ENCODE assay signal across 1 cellular context in the genomic region with DNA sequence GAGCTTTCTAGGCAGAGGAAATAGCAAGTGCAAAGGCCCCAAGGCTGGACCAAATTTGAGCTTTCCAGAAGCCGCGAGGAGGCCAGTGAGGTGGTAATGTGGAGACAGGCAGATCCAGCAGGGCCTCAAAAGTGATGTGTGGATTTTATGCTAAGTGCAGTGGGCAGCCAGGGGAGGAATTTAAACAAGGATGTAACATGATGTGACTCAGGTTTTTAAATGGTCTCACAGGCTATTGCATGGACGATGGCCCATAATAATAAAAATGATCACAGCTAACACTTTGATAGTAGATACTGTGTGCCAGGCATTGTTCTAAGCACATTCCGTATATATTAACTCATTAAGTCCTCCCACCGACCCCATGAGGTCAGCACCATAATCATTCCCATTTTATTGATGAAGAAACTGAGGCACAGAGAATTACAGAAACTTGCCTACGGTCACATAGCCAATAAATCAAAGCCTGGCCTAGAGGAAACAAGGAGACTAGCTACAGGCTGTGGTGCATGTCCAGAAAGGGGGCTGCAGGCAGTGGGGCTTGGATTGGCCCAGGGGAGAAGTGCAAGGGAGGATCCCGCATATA.
TF ChIP-seq lines count a peak whose summit lies in the region.

No MANE protein-coding gene starts in this region.

TF ChIP-seq in endothelial cell of umbilical vein, 7 proteins besides CTCF, POLR2A, EP300 and RAD21:
- TF ChIP-seq FOS (IDR thresholded peaks at IDR 0.05; ENCODE audit: borderline replicate concordance, insufficient read depth, low read length) (peak; percentile 26), POLR2AphosphoS5 (IDR thresholded peaks at IDR 0.05; ENCODE audit: insufficient read depth, low read depth, low read length) (no peak), MYC (IDR thresholded peaks at IDR 0.05; ENCODE audit: low read depth, low read length) (no peak), EZH2 (IDR thresholded peaks at IDR 0.05; ENCODE audit: borderline replicate concordance, low read depth, low read length, severe bottlenecking) (no peak), GATA2 (IDR thresholded peaks at IDR 0.05; ENCODE audit: insufficient read depth, insufficient read length, low read depth, low read length) (peak; percentile 47), JUN (IDR thresholded peaks at IDR 0.05; ENCODE audit: borderline replicate concordance, insufficient read depth, insufficient read length, low read depth) (peak; percentile 63)
- TF ChIP-seq, protein P1, sequence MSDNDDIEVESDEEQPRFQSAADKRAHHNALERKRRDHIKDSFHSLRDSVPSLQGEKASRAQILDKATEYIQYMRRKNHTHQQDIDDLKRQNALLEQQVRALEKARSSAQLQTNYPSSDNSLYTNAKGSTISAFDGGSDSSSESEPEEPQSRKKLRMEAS (IDR thresholded peaks at IDR 0.05; ENCODE audit: insufficient read depth, insufficient read length), result no peak
